Comparison of ENCODE assay signal across 9 cellular contexts in genomic region chr15:41940441-41940857, GRCh38. TPM values are rescaled to one million over a fixed set of nuclear protein-coding genes. Genes with fewer than 3 reads are reported as not detected.
DNase-seq lines count a peak whose midpoint lies in the region; ATAC-seq, FAIRE-seq and TF ChIP-seq lines count a peak whose summit lies in the region.
"Had no signal": no experiment of that assay in that cellular context is flagged by ENCODE, and none has a peak within 500 bp of the region (broad histone marks: within the 10 kb centered on the region; RNA-seq: fewer than 3 reads in every experiment).

No MANE protein-coding gene starts in this region.

- ATAC-seq in GM18861 (IDR thresholded peaks at IDR 0.05; ENCODE audit: unreplicated experiment): no peak

- H3K4me1 ChIP-seq in right atrium auricular region (peaks cover 0 to 63% of the 10 kb centered on the region in 2 donors), keratinocyte (ENCODE audit: control insufficient read depth, extremely low read depth, insufficient read depth, low read length) (peaks cover 65% of the 10 kb centered on the region)

- H3K9ac ChIP-seq in keratinocyte (ENCODE audit: control insufficient read depth, extremely low read depth, insufficient read depth, low read length): no peak overlapping the region

- TF ChIP-seq CTCF in right atrium auricular region (IDR thresholded peaks at IDR 0.05): no peak
- no peak for TF ChIP-seq CTCF in keratinocyte (optimal IDR thresholded peaks at IDR 0.05 in 1 of 3, IDR thresholded peaks at IDR 0.05 in 1 of 3, conservative IDR thresholded peaks at IDR 0.05 in 1 of 3; ENCODE audit: extremely low read depth in 1 of 3, insufficient read depth in 2 of 3, low read length in 3 of 3)
- no peak for TF ChIP-seq CTCF in dorsolateral prefrontal cortex (IDR thresholded peaks at IDR 0.05 in 54 of 56, conservative IDR thresholded peaks at IDR 0.05 in 2 of 56; ENCODE audit: low read depth in 1 of 56, partially characterized antibody in 56 of 56)

- H2AFZ ChIP-seq in keratinocyte (ENCODE audit: control insufficient read depth, low read length): no peak overlapping the region

- H3K4me3 ChIP-seq in right atrium auricular region (no peak overlapping the region), keratinocyte (ENCODE audit: control insufficient read depth in 2 of 3, extremely low read depth in 1 of 3, insufficient read depth in 2 of 3, low read depth in 1 of 3, low read length in 3 of 3) (no peak overlapping the region), dorsolateral prefrontal cortex (no peak overlapping the region)

- FAIRE-seq in keratinocyte (lab: Jason Lieb, UNC): peak; percentile 90
- FAIRE-seq: H1 had no signal

- H3K4me2 ChIP-seq in keratinocyte (ENCODE audit: control insufficient read depth, extremely low read depth, insufficient read depth, low read depth, low read length): peak overlapping the region; percentile 64

- H3K36me3 ChIP-seq in right atrium auricular region: no peaks in the 10 kb centered on the region
- peaks cover 17 to 43% of the 10 kb centered on the region in 2 experiments for H3K36me3 ChIP-seq in keratinocyte (ENCODE audit: control insufficient read depth in 2 of 2, extremely low read depth in 1 of 2, insufficient read depth in 2 of 2, low read length in 2 of 2)

- H3K9me1 ChIP-seq in keratinocyte (ENCODE audit: control insufficient read depth, extremely low read depth, insufficient read depth, low read length): no peaks in the 10 kb centered on the region

- DNase-seq in cardiac septum (ENCODE audit: low spot score): peak; percentile 61
- DNase-seq in right atrium auricular region (ENCODE audit: low spot score): no peak
- DNase-seq in activated gamma-delta T cell (lab: John Stamatoyannopoulos, UW): peak; percentile 57
- peak; percentile 79 for DNase-seq in keratinocyte (ENCODE audit: low read depth, low spot score)
- DNase-seq in NCI-H524 treated with DMSO at 0.1 percent for 48 hours (lab: John Stamatoyannopoulos, UW): no peak
- DNase-seq in dorsolateral prefrontal cortex: no peak
- DNase-seq in DMS 273 treated with DMSO at 0.1 percent for 48 hours (lab: John Stamatoyannopoulos, UW): no peak

- intact Hi-C loops in cardiac septum (cut with DNase I) (no loop called here), dorsolateral prefrontal cortex (cut with DNase I) (no loop called here)

- H3K9me3 ChIP-seq in right atrium auricular region: no peaks in the 10 kb centered on the region
- H3K9me3 ChIP-seq in keratinocyte (ENCODE audit: control insufficient read depth, low read depth, low read length): no peaks in the 10 kb centered on the region

- H3K27ac ChIP-seq in right atrium auricular region (peak overlapping the region in 1 of 2 donors; percentile 24), keratinocyte (ENCODE audit: control insufficient read depth, insufficient read depth, low read length) (peak overlapping the region; percentile 62), dorsolateral prefrontal cortex (no peak overlapping the region)

- H4K20me1 ChIP-seq in keratinocyte (ENCODE audit: control insufficient read depth, extremely low read depth, insufficient read depth, low read length): no peaks in the 10 kb centered on the region

- H3K27me3 ChIP-seq in right atrium auricular region (no peaks in the 10 kb centered on the region), keratinocyte (ENCODE audit: control insufficient read depth, extremely low read depth, insufficient read depth, low read length) (no peaks in the 10 kb centered on the region), dorsolateral prefrontal cortex (no peaks in the 10 kb centered on the region)

- peaks cover 51% of the 10 kb centered on the region for H3K79me2 ChIP-seq in keratinocyte (ENCODE audit: control insufficient read depth, insufficient read depth, low read length)

- dilution Hi-C loops in keratinocyte (cut with MboI; ENCODE audit: extremely low pct_ligation_motif_present, low sequenced_read_pairs): no loop called here

RNA-seq across cellular contexts. Expression of gene EHD4, which starts 31.9 kb away (rescaled TPM):
- total RNA-seq in cardiac septum: 42.2 TPM
- 10 to 100 TPM; 22.2 to 26.3 TPM for total RNA-seq in right atrium auricular region
- 29.5 to 49.7 TPM (median 31.5 TPM) in 3 replicates for polyA plus RNA-seq in keratinocyte
- 8.7 TPM for polyA plus RNA-seq in keratinocyte (2011; ENCODE audit: low read depth)
- 28.5 and 34.1 TPM in 2 replicates for polyA plus RNA-seq in keratinocyte (2011; cell fraction: cytosol; rRNA removed)
- polyA plus RNA-seq in keratinocyte (2011; cell fraction: nucleus; rRNA removed): 27.7 and 35.2 TPM in 2 replicates
- polyA plus RNA-seq in keratinocyte (2012; ENCODE audit: low replicate concordance): 21.9 and 42.9 TPM in 2 replicates
- 39.6 to 55.1 TPM (median 41.8 TPM) in 3 replicates for polyA minus RNA-seq in keratinocyte
- 58.7 TPM for polyA minus RNA-seq in keratinocyte (2011; cell fraction: cytosol; rRNA and poly(A)+ RNA removed)
- polyA minus RNA-seq in keratinocyte (2011; cell fraction: nucleus; rRNA and poly(A)+ RNA removed): 27.5 and 35.1 TPM in 2 replicates
- total RNA-seq in dorsolateral prefrontal cortex: 10 to 100 TPM in 1 of 120 experiments, 1 to 10 TPM in 119; 3.6 to 11.6 (median 6.1) TPM

RNA-seq across cellular contexts. Expression of gene SPTBN5, which starts 46.6 kb away (rescaled TPM):
- total RNA-seq in cardiac septum: 2.4 TPM
- 1 to 10 TPM in 1 of 2 donors, under 1 TPM in 1; 0.63 to 1.3 TPM for total RNA-seq in right atrium auricular region
- 0.61 to 1.1 TPM (median 0.66 TPM) in 3 replicates for polyA plus RNA-seq in keratinocyte
- polyA plus RNA-seq in keratinocyte (2011; ENCODE audit: low read depth): 0.46 TPM
- 0.14 and 0.22 TPM in 2 replicates for polyA plus RNA-seq in keratinocyte (2011; cell fraction: cytosol; rRNA removed)
- polyA plus RNA-seq in keratinocyte (2011; cell fraction: nucleus; rRNA removed): 3.0 and 3.3 TPM in 2 replicates
- polyA plus RNA-seq in keratinocyte (2012; ENCODE audit: low replicate concordance): 0.64 and 1.9 TPM in 2 replicates
- 0.13 to 1.1 TPM (median 0.36 TPM) in 3 replicates for polyA minus RNA-seq in keratinocyte
- not detected for polyA minus RNA-seq in keratinocyte (2011; cell fraction: cytosol; rRNA and poly(A)+ RNA removed)
- polyA minus RNA-seq in keratinocyte (2011; cell fraction: nucleus; rRNA and poly(A)+ RNA removed): 0.62 and 1.4 TPM in 2 replicates
- total RNA-seq in dorsolateral prefrontal cortex: 1 to 10 TPM in 119 of 120 experiments, under 1 TPM in 1; 0.91 to 8.8 (median 3.1) TPM

Comparison
In these comparisons a context has a peak if more than half of its experiments do, and no peak if none do; other contexts are left out.
1. DNase-seq: peak in cardiac septum (single experiment), activated gamma-delta T cell (single experiment) and keratinocyte (single experiment); none in right atrium auricular region (single experiment), NCI-H524 treated with DMSO at 0.1 percent for 48 hours (single experiment), dorsolateral prefrontal cortex (0 of 10) and DMS 273 treated with DMSO at 0.1 percent for 48 hours (single experiment).